In the genomic region with DNA sequence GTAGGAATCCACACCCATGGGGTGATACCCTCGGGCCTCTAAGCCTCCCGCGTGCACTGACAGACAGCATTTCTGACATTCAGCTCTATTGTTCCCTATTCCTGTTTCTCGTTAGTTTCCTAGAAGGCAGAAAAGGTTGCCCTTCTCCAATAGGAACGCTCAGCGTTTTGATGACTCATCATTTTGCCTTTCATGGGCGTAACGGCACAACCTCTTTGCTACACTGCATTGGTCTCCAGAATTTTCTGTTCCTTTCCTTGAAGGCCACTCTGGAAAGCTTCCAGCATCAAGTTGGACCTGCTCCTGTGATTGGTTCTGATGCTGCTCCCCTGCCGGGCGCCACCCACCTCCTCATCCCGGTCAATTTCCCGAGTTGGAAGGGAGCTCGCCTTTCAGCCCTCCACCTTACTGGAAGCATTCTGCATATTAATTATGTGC, we compare ENCODE assay signal across 18 cellular contexts. TPM values are rescaled to one million over a fixed set of nuclear protein-coding genes. Genes with fewer than 3 reads are reported as not detected.
A peak's percentile ranks its signal among the peaks of the same experiment; 100 is the strongest.
DNase-seq lines count a peak whose midpoint lies in the region; ATAC-seq and TF ChIP-seq lines count a peak whose summit lies in the region.
"Had no signal": no experiment of that assay in that cellular context is flagged by ENCODE, and none has a peak within 500 bp of the region (broad histone marks: within the 10 kb centered on the region; RNA-seq: fewer than 3 reads in every experiment).

No MANE protein-coding gene starts in this region.

- TF ChIP-seq CTCF in mammary epithelial cell (conservative IDR thresholded peaks at IDR 0.05 in 1 of 2, IDR thresholded peaks at IDR 0.05 in 1 of 2; ENCODE audit: extremely low read depth in 1 of 2, insufficient read depth in 1 of 2, low read depth in 1 of 2, low read length in 2 of 2), result no peak

- TF ChIP-seq RAD21 in Ishikawa (IDR thresholded peaks at IDR 0.05; ENCODE audit: low read depth), result no peak

- no peaks in the 10 kb centered on the region for H3K9me3 Mint-ChIP-seq in CD8-positive, alpha-beta memory T cell

- no peaks in the 10 kb centered on the region for H3K36me3 ChIP-seq in CD8-positive, alpha-beta memory T cell (ENCODE audit: insufficient read depth, low read length)
- H3K36me3 ChIP-seq in mammary epithelial cell (ENCODE audit: insufficient read depth, low read length), result no peaks in the 10 kb centered on the region

- ATAC-seq in esophagus mucosa, result peak; percentile 66

- no peak overlapping the region for H3K27ac ChIP-seq in CD8-positive, alpha-beta memory T cell (ENCODE audit: low read depth, low read length)
- no peak overlapping the region for H3K27ac ChIP-seq in mammary epithelial cell (ENCODE audit: insufficient read depth, low read depth, low read length)

- H3K27me3 Mint-ChIP-seq in CD8-positive, alpha-beta memory T cell, result peaks cover 5 to 9% of the 10 kb centered on the region in 2 donors

- H3K9me3 ChIP-seq in CD8-positive, alpha-beta memory T cell (ENCODE audit: low read length), result no peaks in the 10 kb centered on the region
- H3K9me3 ChIP-seq in mammary epithelial cell (replicated peaks; ENCODE audit: insufficient read depth, low read length), result no peaks in the 10 kb centered on the region

- no peak overlapping the region for H3K4me3 ChIP-seq in CD8-positive, alpha-beta memory T cell (ENCODE audit: low read length)
- H3K4me3 ChIP-seq in mammary epithelial cell (replicated peaks in 1 of 3; ENCODE audit: insufficient read depth in 1 of 3, low read depth in 2 of 3, low read length in 3 of 3), result no peak overlapping the region

- no peak overlapping the region for H3K9ac ChIP-seq in mammary epithelial cell (ENCODE audit: insufficient read depth, low read length)

- CTCF ChIA-PET in CD8-positive, alpha-beta memory T cell (lab: Charles Lee), result interaction anchor here (2.3 kb wide), 1 partner anchor 27 kb away, joined by 10 read pairs; no protein-coding TSS in a partner anchor
- CTCF ChIA-PET in mammary epithelial cell (lab: Charles Lee; ENCODE audit: low non-redundant PET), result no interaction called here

- 91% methylated on average over 10 of the region's 13 CpGs for WGBS in mammary epithelial cell (ENCODE audit: low coverage, missing lambda C conversion rate)

- no peaks in the 10 kb centered on the region for H3K27me3 ChIP-seq in CD8-positive, alpha-beta memory T cell (ENCODE audit: insufficient read depth, low read length, poor library complexity, severe bottlenecking)
- H3K27me3 ChIP-seq in mammary epithelial cell (ENCODE audit: insufficient read depth, low read length), result peaks cover 2% of the 10 kb centered on the region

- BruUV-seq in mammary epithelial cell (replicated peaks; lab: Mats Ljungman, UMichigan), result no TSS peak

- no peak overlapping the region for H3K4me2 ChIP-seq in mammary epithelial cell (ENCODE audit: insufficient read depth, low read depth, low read length)

- H3K36me3 Mint-ChIP-seq in CD8-positive, alpha-beta memory T cell, result peaks cover 0 to 2% (median 0%) of the 10 kb centered on the region in 3 donors

- intact Hi-C loops in mammary epithelial cell (cut with micrococcal nuclease), result no loop called here

- dilution Hi-C loops in mammary epithelial cell (cut with HindIII; ENCODE audit: low sequenced_read_pairs), result loop anchor here (5.0 kb wide), 1 partner anchor 49 kb away; no protein-coding TSS in a partner anchor

- H4K20me1 ChIP-seq in mammary epithelial cell (ENCODE audit: insufficient read depth, low read length), result no peaks in the 10 kb centered on the region

- H3K4me3 Mint-ChIP-seq in CD8-positive, alpha-beta memory T cell, result no peak overlapping the region

- H2AFZ ChIP-seq in mammary epithelial cell (ENCODE audit: low read depth, low read length), result no peak overlapping the region

- peaks cover 4% of the 10 kb centered on the region for H3K4me1 ChIP-seq in CD8-positive, alpha-beta memory T cell (ENCODE audit: insufficient read depth, low read length)
- peaks cover 6% of the 10 kb centered on the region for H3K4me1 ChIP-seq in mammary epithelial cell (ENCODE audit: insufficient read depth, low read length)

- peaks cover 0 to 9% (median 0%) of the 10 kb centered on the region in 3 donors for H3K4me1 Mint-ChIP-seq in CD8-positive, alpha-beta memory T cell

- in situ Hi-C loops in mammary epithelial cell (cut with MboI; ENCODE audit: low sequenced_read_pairs in 2 of 2), result no loop called here

- DNase-seq in AG08395 (ENCODE audit: low spot score) (peak; percentile 14), mesenteric fat pad (ENCODE audit: low spot score) (peak; percentile 47), NCI-H2227 (lab: John Stamatoyannopoulos, UW; ENCODE audit: unreplicated experiment) (no peak), mammary epithelial cell (no peak), amygdala (lab: John Stamatoyannopoulos, UW) (no peak)
- no peak for DNase-seq in CD8-positive, alpha-beta memory T cell
- DNase-seq: activated CD4-positive, alpha-beta T cell treated with anti-CD3 and anti-CD28 coated beads, Interleukin-2, amount 50 U/mL, for 1 hour; activated naive CD4-positive, alpha-beta T cell treated with Interleukin-2 at 50 U/mL for 16 hours; cerebellar nuclear complex; DMS79 treated with DMSO at 0.1 percent for 48 hours; effector memory CD4-positive, alpha-beta T cell; midbrain; NCI-H1105 treated with DMSO at 0.1 percent for 48 hours; NCI-H2171 treated with DMSO at 0.1 percent for 48 hours; NCI-H748 treated with DMSO at 0.1 percent for 48 hours; SHP77 had no signal

- no peak for TF ChIP-seq EP300 in Ishikawa (IDR thresholded peaks at IDR 0.05; ENCODE audit: borderline replicate concordance)

- H3K27ac Mint-ChIP-seq in CD8-positive, alpha-beta memory T cell, result no peak overlapping the region

- no peaks in the 10 kb centered on the region for H3K79me2 ChIP-seq in mammary epithelial cell (ENCODE audit: insufficient read depth, low read length)

- POLR2A ChIA-PET in CD8-positive, alpha-beta memory T cell (lab: Charles Lee), result no interaction called here

TF ChIP-seq in Ishikawa, 13 proteins besides CTCF, POLR2A, EP300 and RAD21:
- TF ChIP-seq, protein P1, sequence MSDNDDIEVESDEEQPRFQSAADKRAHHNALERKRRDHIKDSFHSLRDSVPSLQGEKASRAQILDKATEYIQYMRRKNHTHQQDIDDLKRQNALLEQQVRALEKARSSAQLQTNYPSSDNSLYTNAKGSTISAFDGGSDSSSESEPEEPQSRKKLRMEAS (IDR thresholded peaks at IDR 0.05), result peak; percentile 84
- TF ChIP-seq TCF12 (IDR thresholded peaks at IDR 0.05; ENCODE audit: low read depth) (0 out of 2 replicates have a peak, but pooled peaks have one; percentile 37), CREB1 (IDR thresholded peaks at IDR 0.05; ENCODE audit: low read depth) (peak; percentile 48; the same call in 1 of the 2 replicates), ZBTB7A (IDR thresholded peaks at IDR 0.05; ENCODE audit: low read depth) (no peak), YY1 (IDR thresholded peaks at IDR 0.05; ENCODE audit: low read depth) (no peak), CEBPB (IDR thresholded peaks at IDR 0.05) (no peak), FOXM1 (IDR thresholded peaks at IDR 0.05; ENCODE audit: borderline replicate concordance, low read depth) (no peak), TAF1 (IDR thresholded peaks at IDR 0.05; ENCODE audit: low read depth) (no peak), EGR1 (IDR thresholded peaks at IDR 0.05) (peak; percentile 56), TEAD4 (IDR thresholded peaks at IDR 0.05) (peak; percentile 14; the same call in 1 of the 2 replicates), NFIC (IDR thresholded peaks at IDR 0.05) (peak; percentile 83)
- TF ChIP-seq, protein P2, sequence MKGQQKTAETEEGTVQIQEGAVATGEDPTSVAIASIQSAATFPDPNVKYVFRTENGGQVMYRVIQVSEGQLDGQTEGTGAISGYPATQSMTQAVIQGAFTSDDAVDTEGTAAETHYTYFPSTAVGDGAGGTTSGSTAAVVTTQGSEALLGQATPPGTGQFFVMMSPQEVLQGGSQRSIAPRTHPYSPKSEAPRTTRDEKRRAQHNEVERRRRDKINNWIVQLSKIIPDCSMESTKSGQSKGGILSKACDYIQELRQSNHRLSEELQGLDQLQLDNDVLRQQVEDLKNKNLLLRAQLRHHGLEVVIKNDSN (IDR thresholded peaks at IDR 0.05), result no peak
- TF ChIP-seq, protein P3, sequence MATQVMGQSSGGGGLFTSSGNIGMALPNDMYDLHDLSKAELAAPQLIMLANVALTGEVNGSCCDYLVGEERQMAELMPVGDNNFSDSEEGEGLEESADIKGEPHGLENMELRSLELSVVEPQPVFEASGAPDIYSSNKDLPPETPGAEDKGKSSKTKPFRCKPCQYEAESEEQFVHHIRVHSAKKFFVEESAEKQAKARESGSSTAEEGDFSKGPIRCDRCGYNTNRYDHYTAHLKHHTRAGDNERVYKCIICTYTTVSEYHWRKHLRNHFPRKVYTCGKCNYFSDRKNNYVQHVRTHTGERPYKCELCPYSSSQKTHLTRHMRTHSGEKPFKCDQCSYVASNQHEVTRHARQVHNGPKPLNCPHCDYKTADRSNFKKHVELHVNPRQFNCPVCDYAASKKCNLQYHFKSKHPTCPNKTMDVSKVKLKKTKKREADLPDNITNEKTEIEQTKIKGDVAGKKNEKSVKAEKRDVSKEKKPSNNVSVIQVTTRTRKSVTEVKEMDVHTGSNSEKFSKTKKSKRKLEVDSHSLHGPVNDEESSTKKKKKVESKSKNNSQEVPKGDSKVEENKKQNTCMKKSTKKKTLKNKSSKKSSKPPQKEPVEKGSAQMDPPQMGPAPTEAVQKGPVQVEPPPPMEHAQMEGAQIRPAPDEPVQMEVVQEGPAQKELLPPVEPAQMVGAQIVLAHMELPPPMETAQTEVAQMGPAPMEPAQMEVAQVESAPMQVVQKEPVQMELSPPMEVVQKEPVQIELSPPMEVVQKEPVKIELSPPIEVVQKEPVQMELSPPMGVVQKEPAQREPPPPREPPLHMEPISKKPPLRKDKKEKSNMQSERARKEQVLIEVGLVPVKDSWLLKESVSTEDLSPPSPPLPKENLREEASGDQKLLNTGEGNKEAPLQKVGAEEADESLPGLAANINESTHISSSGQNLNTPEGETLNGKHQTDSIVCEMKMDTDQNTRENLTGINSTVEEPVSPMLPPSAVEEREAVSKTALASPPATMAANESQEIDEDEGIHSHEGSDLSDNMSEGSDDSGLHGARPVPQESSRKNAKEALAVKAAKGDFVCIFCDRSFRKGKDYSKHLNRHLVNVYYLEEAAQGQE (IDR thresholded peaks at IDR 0.05; ENCODE audit: low read depth), result no peak

RNA-seq across cellular contexts. Expression of a gene that starts 13.0 kb away (rescaled TPM):
- total RNA-seq in esophagus mucosa, result 42.6 TPM
- 40.5 TPM for total RNA-seq in mesenteric fat pad
- 10 to 100 TPM; 71.4 to 74.5 TPM for total RNA-seq in CD8-positive, alpha-beta memory T cell
- 4.7 TPM for polyA plus RNA-seq in CD8-positive, alpha-beta memory T cell
- total RNA-seq in mammary epithelial cell, result 100 to 1,000 TPM in 1 of 2 donors, 10 to 100 TPM in 1; 20.5 to 107 TPM
- polyA plus RNA-seq in mammary epithelial cell, result 24.2 TPM
- 44.0 TPM for polyA minus RNA-seq in mammary epithelial cell

Comparison
In these comparisons a context has a peak if more than half of its experiments do, and no peak if none do; other contexts are left out.
1. DNase-seq: peak in AG08395 (single experiment) and mesenteric fat pad (single experiment); none in NCI-H2227 (single experiment), CD8-positive, alpha-beta memory T cell (0 of 5), mammary epithelial cell (single experiment) and amygdala (0 of 56).